In genomic region chr3:183766745-183767606, GRCh38 we compare ENCODE assay signal across 8 cellular contexts. TPM values are rescaled to one million over a fixed set of nuclear protein-coding genes. Genes with fewer than 3 reads are reported as not detected.
DNase-seq lines count a peak whose midpoint lies in the region; ATAC-seq, FAIRE-seq and TF ChIP-seq lines count a peak whose summit lies in the region.

No MANE protein-coding gene starts in this region.

- H3K4me1 Mint-ChIP-seq in activated T-cell treated with anti-CD3 and anti-CD28 coated beads, Interleukin-2, amount 50 U/mL, for 72 hours (ENCODE audit: low read depth), result no peaks in the 10 kb centered on the region

- TF ChIP-seq CTCF in C4-2B (conservative IDR thresholded peaks at IDR 0.05) (peak; percentile 96), fibroblast of the aortic adventitia (IDR thresholded peaks at IDR 0.05; ENCODE audit: insufficient read depth, low read length) (peak; percentile 83)

- H3K9ac ChIP-seq in neuronal stem cell (ENCODE audit: low read depth, low read length, poor library complexity), result no peak overlapping the region

- H3K4me3 ChIP-seq in fibroblast of the aortic adventitia (ENCODE audit: low read depth, low read length) (no peak overlapping the region), neuronal stem cell (ENCODE audit: low read length in 2 of 2) (no peak overlapping the region)

- H3K9me3 ChIP-seq in neuronal stem cell (replicated peaks in 1 of 2; ENCODE audit: control insufficient read depth in 2 of 2, insufficient read depth in 1 of 2, low read depth in 1 of 2, low read length in 2 of 2), result no peaks in the 10 kb centered on the region

- no peaks in the 10 kb centered on the region for H3K27me3 Mint-ChIP-seq in activated T-cell treated with anti-CD3 and anti-CD28 coated beads, Interleukin-2, amount 50 U/mL, for 72 hours (ENCODE audit: low read depth)

- no peak overlapping the region for H3K4ac ChIP-seq in neuronal stem cell (ENCODE audit: low read length)

- no peak overlapping the region for H4K8ac ChIP-seq in neuronal stem cell (ENCODE audit: low read depth, low read length)

- H3K36me3 Mint-ChIP-seq in activated T-cell treated with anti-CD3 and anti-CD28 coated beads, Interleukin-2, amount 50 U/mL, for 72 hours (ENCODE audit: insufficient read depth in 2 of 2), result peaks cover 0 to 14% of the 10 kb centered on the region in 2 donors

- no peaks in the 10 kb centered on the region for H3K4me1 ChIP-seq in neuronal stem cell (ENCODE audit: control insufficient read depth in 2 of 2, insufficient read depth in 1 of 2, low read depth in 1 of 2, low read length in 2 of 2)

- H3K27ac Mint-ChIP-seq in activated T-cell treated with anti-CD3 and anti-CD28 coated beads, Interleukin-2, amount 50 U/mL, for 72 hours, result no peak overlapping the region

- no peak overlapping the region for H2BK120ac ChIP-seq in neuronal stem cell (ENCODE audit: low read depth, low read length)

- H3K4me2 ChIP-seq in neuronal stem cell (ENCODE audit: insufficient read depth, low read length, poor library complexity, severe bottlenecking), result no peak overlapping the region

- no peak overlapping the region for H2BK5ac ChIP-seq in neuronal stem cell (ENCODE audit: low read length)

- H3K14ac ChIP-seq in neuronal stem cell (ENCODE audit: low read length), result no peak overlapping the region

- no peak overlapping the region for H2BK12ac ChIP-seq in neuronal stem cell (ENCODE audit: low read length)

- ATAC-seq in GM19438 (IDR thresholded peaks at IDR 0.05; ENCODE audit: low read depth, unreplicated experiment), result peak; percentile 77
- ATAC-seq in activated T-cell treated with anti-CD3 and anti-CD28 coated beads, Interleukin-2, amount 50 U/mL, for 72 hours (replicated peaks in 1 of 2), result peak; percentile 92 to 96

- WGBS in neuronal stem cell (ENCODE audit: extremely low coverage in 2 of 2, insufficient read length in 2 of 2, insufficient replicate concordance in 1 of 2), 2 donors, result no CpG with 5 or more reads among the region's 9 CpGs

- H3K27ac ChIP-seq in C4-2B (no peak overlapping the region), neuronal stem cell (replicated peaks; ENCODE audit: low read length) (no peak overlapping the region), substantia nigra (ENCODE audit: low read depth, low read length, poor library complexity, severe bottlenecking) (peak overlapping the region; percentile 45)

- H2AFZ ChIP-seq in neuronal stem cell (ENCODE audit: low read length), result no peak overlapping the region

- DNase-seq in KG1 (lab: John Stamatoyannopoulos, UW) (peak; percentile 36), RCC 7860 (ENCODE audit: low spot score) (peak; percentile 66), fibroblast of the aortic adventitia (ENCODE audit: low read depth) (peak; percentile 75), neuronal stem cell (ENCODE audit: low spot score) (peak; percentile 54), substantia nigra (lab: John Stamatoyannopoulos, UW) (peak in 46 of 49 donors; percentile 4 to 81 (median 52))
- DNase-seq in activated T-cell treated with anti-CD3 and anti-CD28 coated beads, Interleukin-2, amount 50 U/mL, for 72 hours, result peak; percentile 74 to 77

- no peak overlapping the region for H4K91ac ChIP-seq in neuronal stem cell (ENCODE audit: low read depth, low read length, poor library complexity)

- no peak for FAIRE-seq in RCC 7860 (lab: Jason Lieb, UNC)

- H3K23ac ChIP-seq in neuronal stem cell (ENCODE audit: low read depth, low read length, poor library complexity), result no peak overlapping the region

- H3K18ac ChIP-seq in neuronal stem cell (ENCODE audit: low read length), result no peak overlapping the region

- H3K79me1 ChIP-seq in neuronal stem cell (ENCODE audit: low read depth, low read length), result no peaks in the 10 kb centered on the region

- no peak overlapping the region for H2AK5ac ChIP-seq in neuronal stem cell (ENCODE audit: low read depth, low read length)

- no peaks in the 10 kb centered on the region for H3K27me3 ChIP-seq in neuronal stem cell (ENCODE audit: control insufficient read depth in 3 of 3, insufficient read depth in 3 of 3, low read depth in 1 of 3, low read length in 3 of 3)

- no peak overlapping the region for H2BK15ac ChIP-seq in neuronal stem cell (ENCODE audit: low read length)

- H3K9me3 Mint-ChIP-seq in activated T-cell treated with anti-CD3 and anti-CD28 coated beads, Interleukin-2, amount 50 U/mL, for 72 hours, result no peaks in the 10 kb centered on the region

- peaks cover 24 to 92% of the 10 kb centered on the region in 2 donors for H3K36me3 ChIP-seq in neuronal stem cell (replicated peaks in 1 of 2; ENCODE audit: control insufficient read depth in 2 of 2, insufficient read depth in 2 of 2, low read length in 2 of 2)

- no peak overlapping the region for H3K4me3 Mint-ChIP-seq in activated T-cell treated with anti-CD3 and anti-CD28 coated beads, Interleukin-2, amount 50 U/mL, for 72 hours

RNA-seq across cellular contexts. Expression of gene MAP6D1, which starts 58.4 kb away (rescaled TPM):
- 1 to 10 TPM in 1 of 2 donors, under 1 TPM in 1; 1.00 to 1.4 TPM for total RNA-seq in activated T-cell treated with anti-CD3 and anti-CD28 coated beads, Interleukin-2, amount 50 U/mL, for 72 hours
- 1.4 and 6.0 TPM in 2 replicates for total RNA-seq in fibroblast of the aortic adventitia (ENCODE audit: low replicate concordance)
- polyA plus RNA-seq in neuronal stem cell (2013, experiment 1 of 2), result 5.5 TPM
- 4.8 TPM for polyA plus RNA-seq in neuronal stem cell (2013, experiment 2 of 2)
